In genomic region chr2:19667536-19667949, GRCh38 we compare ENCODE assay signal across 21 cellular contexts.
DNase-seq lines count a peak whose midpoint lies in the region; ATAC-seq and TF ChIP-seq lines count a peak whose summit lies in the region.
"Had no signal": no experiment of that assay in that cellular context is flagged by ENCODE, and none has a peak within 500 bp of the region (broad histone marks: within the 10 kb centered on the region; RNA-seq: fewer than 3 reads in every experiment).

No MANE protein-coding gene starts in this region.

- peaks cover 0 to 16% (median 0%) of the 10 kb centered on the region in 12 donors for H3K4me1 ChIP-seq in heart left ventricle
- H3K4me1 ChIP-seq in ascending aorta = peaks cover 4 to 11% of the 10 kb centered on the region in 2 donors
- peaks cover 0 to 54% of the 10 kb centered on the region in 2 donors for H3K4me1 ChIP-seq in thoracic aorta (ENCODE audit: control insufficient read depth in 1 of 2, low read depth in 2 of 2)
- H3K4me1 ChIP-seq: lower lobe of right lung had no signal

- H3K4me3 ChIP-seq in heart left ventricle (no peak overlapping the region), ascending aorta (no peak overlapping the region), thoracic aorta (no peak overlapping the region)
- H3K4me3 ChIP-seq: lower lobe of right lung, transverse colon had no signal

- 50 to 68% (median 56%) methylated on average over 8 of the region's 8 CpGs for WGBS in heart left ventricle, 4 donors

- no peaks in the 10 kb centered on the region for H3K36me3 ChIP-seq in heart left ventricle
- H3K36me3 ChIP-seq in ascending aorta = no peaks in the 10 kb centered on the region
- no peaks in the 10 kb centered on the region for H3K36me3 ChIP-seq in thoracic aorta
- H3K36me3 ChIP-seq: lower lobe of right lung, transverse colon had no signal

- TF ChIP-seq POLR2A in heart left ventricle (IDR thresholded peaks at IDR 0.05) = no peak

- DNase-seq in Right ventricle myocardium superior (no peak), heart left ventricle (no peak), HuH-7 (ENCODE audit: low spot score) (peak; percentile 18), ascending aorta (ENCODE audit: low spot score in 2 of 2) (no peak), thoracic aorta (ENCODE audit: low spot score) (no peak), GM19238 (ENCODE audit: insufficient read length, low spot score) (no peak)
- DNase-seq: activated CD4-positive, alpha-beta T cell treated with anti-CD3 and anti-CD28 coated beads, Interleukin-2, amount 50 U/mL, for 4 hours; activated naive CD4-positive, alpha-beta T cell; activated naive CD8-positive, alpha-beta T cell treated with anti-CD3 and anti-CD28 coated beads, Interleukin-2, amount 50 U/mL, for 24 hours; activated T-cell treated with anti-CD3 and anti-CD28 coated beads, Interleukin-2, amount 50 U/mL, for 72 hours; C1 segment of cervical spinal cord; caudate nucleus; GDM1; lower lobe of right lung; naive thymus-derived CD8-positive, alpha-beta T cell; NCI-H187 treated with DMSO at 0.1 percent for 48 hours; nucleus accumbens; transverse colon had no signal

- TF ChIP-seq CTCF in heart left ventricle (IDR thresholded peaks at IDR 0.05) (no peak), ascending aorta (IDR thresholded peaks at IDR 0.05) (no peak), thoracic aorta (IDR thresholded peaks at IDR 0.05) (no peak)

- H3K9me3 ChIP-seq in heart left ventricle = no peaks in the 10 kb centered on the region
- no peaks in the 10 kb centered on the region for H3K9me3 ChIP-seq in ascending aorta
- no peaks in the 10 kb centered on the region for H3K9me3 ChIP-seq in thoracic aorta
- H3K9me3 ChIP-seq: lower lobe of right lung, transverse colon had no signal

- H3K27me3 ChIP-seq in heart left ventricle (no peaks in the 10 kb centered on the region), ascending aorta (no peaks in the 10 kb centered on the region), thoracic aorta (replicated peaks; ENCODE audit: insufficient read depth) (no peaks in the 10 kb centered on the region)
- H3K27me3 ChIP-seq: transverse colon had no signal

- intact Hi-C loops in Right ventricle myocardium superior (cut with DNase I) (no loop called here), heart left ventricle (cut with DNase I) (loop anchor here in 2 of 10 donors (10.0 kb wide), 2 partner anchors 293 to 303 kb away; no protein-coding TSS in a partner anchor), ascending aorta (cut with DNase I) (loop anchor here (5.0 kb wide), 1 partner anchor 305 kb away; no protein-coding TSS in a partner anchor)

- no peak overlapping the region for H3K27ac ChIP-seq in heart left ventricle
- peak overlapping the region; percentile 17 to 31 for H3K27ac ChIP-seq in ascending aorta
- H3K27ac ChIP-seq in thoracic aorta = peak overlapping the region; percentile 49 to 67
- H3K27ac ChIP-seq: lower lobe of right lung, transverse colon had no signal

- peak; percentile 53 for ATAC-seq in Right ventricle myocardium superior (ENCODE audit: poor library complexity)
- ATAC-seq in heart left ventricle = no peak
- ATAC-seq in thoracic aorta (ENCODE audit: insufficient number of reproducible peaks, low FRiP score, low read depth) = no peak
- no peak for ATAC-seq in HG03521 (IDR thresholded peaks at IDR 0.05; ENCODE audit: unreplicated experiment)
- ATAC-seq: activated CD4-positive, CD25-positive, alpha-beta regulatory T cell treated with anti-CD3 and anti-CD28 coated beads, Interleukin-2, amount 50 U/mL, for 24 hours; activated naive CD8-positive, alpha-beta T cell treated with anti-CD3 and anti-CD28 coated beads, Interleukin-2, amount 50 U/mL, for 24 hours; activated T-cell treated with anti-CD3 and anti-CD28 coated beads, Interleukin-2, amount 50 U/mL, for 72 hours; lower lobe of right lung; naive thymus-derived CD8-positive, alpha-beta T cell; stimulated activated effector memory CD8-positive, alpha-beta T cell treated with anti-CD3 and anti-CD28 coated beads, Interleukin-12 subunit alpha, Interleukin-12 subunit beta, amount 100 ng/mL, for 72 hours had no signal

Comparison
In these comparisons a context has a peak if more than half of its experiments do, and no peak if none do; other contexts are left out.
1. H3K27ac ChIP-seq: peak in ascending aorta (2 of 2) and thoracic aorta (2 of 2); none in heart left ventricle (0 of 12).